9 cellular contexts compared by ENCODE assay signal in genomic region chr1:1046767-1047166, GRCh38. TPM values are rescaled to one million over a fixed set of nuclear protein-coding genes. Genes with fewer than 3 reads are reported as not detected.
"Had no signal": no experiment of that assay in that cellular context is flagged by ENCODE, and none has a peak within 500 bp of the region (broad histone marks: within the 10 kb centered on the region; RNA-seq: fewer than 3 reads in every experiment).

No MANE protein-coding gene starts in this region.

- H3K27me3 Mint-ChIP-seq: IgD-negative memory B cell had no signal

- H2AFZ ChIP-seq: GM23248 had no signal

- H3K36me3 Mint-ChIP-seq: IgD-negative memory B cell had no signal

- FAIRE-seq: HTR-8/SVneo had no signal

- H3K9ac ChIP-seq: GM23248 had no signal

- H3K4me3 ChIP-seq: GM23248, HAP-1 had no signal

- H3K9me3 Mint-ChIP-seq: IgD-negative memory B cell had no signal

- H3K4me3 Mint-ChIP-seq: IgD-negative memory B cell had no signal

- H3K9me3 ChIP-seq: HAP-1 had no signal

- H3K27ac ChIP-seq: GM23248 had no signal

- ATAC-seq: HCT116 had no signal

- DNase-seq: GM23248, GOT3, H7, KBM-7 had no signal

- H3K4me1 ChIP-seq: HAP-1 had no signal

- H3K27ac Mint-ChIP-seq: IgD-negative memory B cell had no signal

RNA-seq across cellular contexts. Expression of gene RNF223, which starts 27.3 kb away (rescaled TPM):
- total RNA-seq: GM23248, H4, H7 had no signal
- polyA plus RNA-seq: GM23248, IgD-negative memory B cell had no signal

RNA-seq across cellular contexts. Expression of gene HES4, which starts 46.9 kb away (rescaled TPM):
- polyA plus RNA-seq: IgD-negative memory B cell had no signal
